2 cellular contexts compared by ENCODE assay signal in the genomic region with DNA sequence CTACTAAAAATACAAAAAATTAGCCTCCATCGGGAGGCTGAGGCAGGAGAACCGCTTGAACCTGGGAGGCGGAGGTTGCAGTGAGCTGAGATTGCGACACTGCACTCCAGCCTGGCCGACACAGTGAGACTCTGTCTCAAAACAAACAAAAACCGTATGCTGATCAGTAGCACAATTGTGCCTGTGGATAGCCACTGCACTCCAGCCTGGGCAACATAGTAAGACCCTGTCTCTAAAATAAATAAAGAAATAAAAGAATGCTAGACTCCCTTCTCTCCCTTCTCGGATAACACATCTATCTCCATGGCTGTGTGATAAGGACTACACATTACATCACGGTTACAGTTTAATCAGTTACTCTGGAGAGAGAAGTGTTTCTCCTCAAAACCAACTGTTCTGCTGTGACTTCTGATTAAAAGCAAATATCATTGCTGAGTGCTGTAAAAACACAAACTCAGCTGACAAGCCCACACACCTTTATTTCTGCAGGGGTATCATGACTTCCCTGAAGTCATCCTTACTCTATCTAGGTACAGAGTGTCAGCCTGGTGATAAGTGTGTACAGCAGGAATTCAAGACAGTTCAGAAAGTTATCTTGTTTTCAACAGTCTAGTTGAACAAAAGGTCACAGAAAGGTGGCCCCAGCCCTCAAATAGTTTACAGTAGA.
TF ChIP-seq lines count a peak whose summit lies in the region.

No MANE protein-coding gene starts in this region.

TF ChIP-seq in K562, 482 proteins besides CTCF, POLR2A, EP300 and RAD21 (continued from another document and continues in another):
- TF ChIP-seq, protein P1, sequence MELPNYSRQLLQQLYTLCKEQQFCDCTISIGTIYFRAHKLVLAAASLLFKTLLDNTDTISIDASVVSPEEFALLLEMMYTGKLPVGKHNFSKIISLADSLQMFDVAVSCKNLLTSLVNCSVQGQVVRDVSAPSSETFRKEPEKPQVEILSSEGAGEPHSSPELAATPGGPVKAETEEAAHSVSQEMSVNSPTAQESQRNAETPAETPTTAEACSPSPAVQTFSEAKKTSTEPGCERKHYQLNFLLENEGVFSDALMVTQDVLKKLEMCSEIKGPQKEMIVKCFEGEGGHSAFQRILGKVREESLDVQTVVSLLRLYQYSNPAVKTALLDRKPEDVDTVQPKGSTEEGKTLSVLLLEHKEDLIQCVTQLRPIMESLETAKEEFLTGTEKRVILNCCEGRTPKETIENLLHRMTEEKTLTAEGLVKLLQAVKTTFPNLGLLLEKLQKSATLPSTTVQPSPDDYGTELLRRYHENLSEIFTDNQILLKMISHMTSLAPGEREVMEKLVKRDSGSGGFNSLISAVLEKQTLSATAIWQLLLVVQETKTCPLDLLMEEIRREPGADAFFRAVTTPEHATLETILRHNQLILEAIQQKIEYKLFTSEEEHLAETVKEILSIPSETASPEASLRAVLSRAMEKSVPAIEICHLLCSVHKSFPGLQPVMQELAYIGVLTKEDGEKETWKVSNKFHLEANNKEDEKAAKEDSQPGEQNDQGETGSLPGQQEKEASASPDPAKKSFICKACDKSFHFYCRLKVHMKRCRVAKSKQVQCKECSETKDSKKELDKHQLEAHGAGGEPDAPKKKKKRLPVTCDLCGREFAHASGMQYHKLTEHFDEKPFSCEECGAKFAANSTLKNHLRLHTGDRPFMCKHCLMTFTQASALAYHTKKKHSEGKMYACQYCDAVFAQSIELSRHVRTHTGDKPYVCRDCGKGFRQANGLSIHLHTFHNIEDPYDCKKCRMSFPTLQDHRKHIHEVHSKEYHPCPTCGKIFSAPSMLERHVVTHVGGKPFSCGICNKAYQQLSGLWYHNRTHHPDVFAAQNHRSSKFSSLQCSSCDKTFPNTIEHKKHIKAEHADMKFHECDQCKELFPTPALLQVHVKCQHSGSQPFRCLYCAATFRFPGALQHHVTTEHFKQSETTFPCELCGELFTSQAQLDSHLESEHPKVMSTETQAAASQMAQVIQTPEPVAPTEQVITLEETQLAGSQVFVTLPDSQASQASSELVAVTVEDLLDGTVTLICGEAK (IDR thresholded peaks at IDR 0.05) = 0 out of 2 replicates have a peak, but pooled peaks have one; percentile 24
- TF ChIP-seq, protein P1 (CRISPR knock-in tag; IDR thresholded peaks at IDR 0.05) = no peak
- TF ChIP-seq MECOM (CRISPR knock-in tag; IDR thresholded peaks at IDR 0.05) (peak; percentile 51), MBD2 (IDR thresholded peaks at IDR 0.05; ENCODE audit: borderline replicate concordance, low read depth) (peak; percentile 52; the same call in 1 of the 2 replicates), ZNF584 (CRISPR knock-in tag; IDR thresholded peaks at IDR 0.05; ENCODE audit: low read depth) (no peak), MEF2A (IDR thresholded peaks at IDR 0.05; ENCODE audit: control insufficient read depth, low read depth, low read length) (no peak)
- TF ChIP-seq, protein P2, sequence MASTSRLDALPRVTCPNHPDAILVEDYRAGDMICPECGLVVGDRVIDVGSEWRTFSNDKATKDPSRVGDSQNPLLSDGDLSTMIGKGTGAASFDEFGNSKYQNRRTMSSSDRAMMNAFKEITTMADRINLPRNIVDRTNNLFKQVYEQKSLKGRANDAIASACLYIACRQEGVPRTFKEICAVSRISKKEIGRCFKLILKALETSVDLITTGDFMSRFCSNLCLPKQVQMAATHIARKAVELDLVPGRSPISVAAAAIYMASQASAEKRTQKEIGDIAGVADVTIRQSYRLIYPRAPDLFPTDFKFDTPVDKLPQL (IDR thresholded peaks at IDR 0.05; ENCODE audit: extremely low read depth, insufficient read length) = no peak
- TF ChIP-seq, protein P3, sequence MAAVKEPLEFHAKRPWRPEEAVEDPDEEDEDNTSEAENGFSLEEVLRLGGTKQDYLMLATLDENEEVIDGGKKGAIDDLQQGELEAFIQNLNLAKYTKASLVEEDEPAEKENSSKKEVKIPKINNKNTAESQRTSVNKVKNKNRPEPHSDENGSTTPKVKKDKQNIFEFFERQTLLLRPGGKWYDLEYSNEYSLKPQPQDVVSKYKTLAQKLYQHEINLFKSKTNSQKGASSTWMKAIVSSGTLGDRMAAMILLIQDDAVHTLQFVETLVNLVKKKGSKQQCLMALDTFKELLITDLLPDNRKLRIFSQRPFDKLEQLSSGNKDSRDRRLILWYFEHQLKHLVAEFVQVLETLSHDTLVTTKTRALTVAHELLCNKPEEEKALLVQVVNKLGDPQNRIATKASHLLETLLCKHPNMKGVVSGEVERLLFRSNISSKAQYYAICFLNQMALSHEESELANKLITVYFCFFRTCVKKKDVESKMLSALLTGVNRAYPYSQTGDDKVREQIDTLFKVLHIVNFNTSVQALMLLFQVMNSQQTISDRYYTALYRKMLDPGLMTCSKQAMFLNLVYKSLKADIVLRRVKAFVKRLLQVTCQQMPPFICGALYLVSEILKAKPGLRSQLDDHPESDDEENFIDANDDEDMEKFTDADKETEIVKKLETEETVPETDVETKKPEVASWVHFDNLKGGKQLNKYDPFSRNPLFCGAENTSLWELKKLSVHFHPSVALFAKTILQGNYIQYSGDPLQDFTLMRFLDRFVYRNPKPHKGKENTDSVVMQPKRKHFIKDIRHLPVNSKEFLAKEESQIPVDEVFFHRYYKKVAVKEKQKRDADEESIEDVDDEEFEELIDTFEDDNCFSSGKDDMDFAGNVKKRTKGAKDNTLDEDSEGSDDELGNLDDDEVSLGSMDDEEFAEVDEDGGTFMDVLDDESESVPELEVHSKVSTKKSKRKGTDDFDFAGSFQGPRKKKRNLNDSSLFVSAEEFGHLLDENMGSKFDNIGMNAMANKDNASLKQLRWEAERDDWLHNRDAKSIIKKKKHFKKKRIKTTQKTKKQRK (IDR thresholded peaks at IDR 0.05; ENCODE audit: borderline replicate concordance, low read depth, low read length) = no peak

TF ChIP-seq in HepG2, 621 proteins besides CTCF, POLR2A, EP300 and RAD21 (continued from another document and continues in another):
- TF ChIP-seq, protein P4, sequence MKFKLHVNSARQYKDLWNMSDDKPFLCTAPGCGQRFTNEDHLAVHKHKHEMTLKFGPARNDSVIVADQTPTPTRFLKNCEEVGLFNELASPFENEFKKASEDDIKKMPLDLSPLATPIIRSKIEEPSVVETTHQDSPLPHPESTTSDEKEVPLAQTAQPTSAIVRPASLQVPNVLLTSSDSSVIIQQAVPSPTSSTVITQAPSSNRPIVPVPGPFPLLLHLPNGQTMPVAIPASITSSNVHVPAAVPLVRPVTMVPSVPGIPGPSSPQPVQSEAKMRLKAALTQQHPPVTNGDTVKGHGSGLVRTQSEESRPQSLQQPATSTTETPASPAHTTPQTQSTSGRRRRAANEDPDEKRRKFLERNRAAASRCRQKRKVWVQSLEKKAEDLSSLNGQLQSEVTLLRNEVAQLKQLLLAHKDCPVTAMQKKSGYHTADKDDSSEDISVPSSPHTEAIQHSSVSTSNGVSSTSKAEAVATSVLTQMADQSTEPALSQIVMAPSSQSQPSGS (CRISPR knock-in tag; IDR thresholded peaks at IDR 0.05) = 0 out of 2 replicates have a peak, but pooled peaks have one; percentile 13
- TF ChIP-seq NFKBIZ (CRISPR knock-in tag; IDR thresholded peaks at IDR 0.05) = no peak
- no peak for TF ChIP-seq ZC3H13 (CRISPR knock-in tag; IDR thresholded peaks at IDR 0.05)
- no peak for TF ChIP-seq ZNF777 (CRISPR knock-in tag; IDR thresholded peaks at IDR 0.05)
- peak; percentile 7; the same call in 1 of the 2 replicates for TF ChIP-seq PPARG (CRISPR knock-in tag; conservative IDR thresholded peaks at IDR 0.05)
- 0 out of 2 replicates have a peak, but pooled peaks have one; percentile 23 for TF ChIP-seq BORCS8-MEF2B (CRISPR knock-in tag; IDR thresholded peaks at IDR 0.05)
- TF ChIP-seq, protein P5, sequence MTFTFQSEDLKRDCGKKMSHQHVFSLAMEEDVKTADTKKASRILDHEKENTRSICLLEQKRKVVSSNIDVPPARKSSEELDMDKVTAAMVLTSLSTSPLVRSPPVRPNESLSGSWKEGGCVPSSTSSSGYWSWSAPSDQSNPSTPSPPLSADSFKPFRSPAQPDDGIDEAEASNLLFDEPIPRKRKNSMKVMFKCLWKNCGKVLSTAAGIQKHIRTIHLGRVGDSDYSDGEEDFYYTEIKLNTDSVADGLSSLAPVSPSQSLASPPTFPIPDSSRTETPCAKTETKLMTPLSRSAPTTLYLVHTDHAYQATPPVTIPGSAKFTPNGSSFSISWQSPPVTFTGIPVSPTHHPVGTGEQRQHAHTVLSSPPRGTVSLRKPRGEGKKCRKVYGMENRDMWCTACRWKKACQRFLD (CRISPR knock-in tag; IDR thresholded peaks at IDR 0.05; ENCODE audit: borderline replicate concordance) = no peak
- TF ChIP-seq, protein P6, sequence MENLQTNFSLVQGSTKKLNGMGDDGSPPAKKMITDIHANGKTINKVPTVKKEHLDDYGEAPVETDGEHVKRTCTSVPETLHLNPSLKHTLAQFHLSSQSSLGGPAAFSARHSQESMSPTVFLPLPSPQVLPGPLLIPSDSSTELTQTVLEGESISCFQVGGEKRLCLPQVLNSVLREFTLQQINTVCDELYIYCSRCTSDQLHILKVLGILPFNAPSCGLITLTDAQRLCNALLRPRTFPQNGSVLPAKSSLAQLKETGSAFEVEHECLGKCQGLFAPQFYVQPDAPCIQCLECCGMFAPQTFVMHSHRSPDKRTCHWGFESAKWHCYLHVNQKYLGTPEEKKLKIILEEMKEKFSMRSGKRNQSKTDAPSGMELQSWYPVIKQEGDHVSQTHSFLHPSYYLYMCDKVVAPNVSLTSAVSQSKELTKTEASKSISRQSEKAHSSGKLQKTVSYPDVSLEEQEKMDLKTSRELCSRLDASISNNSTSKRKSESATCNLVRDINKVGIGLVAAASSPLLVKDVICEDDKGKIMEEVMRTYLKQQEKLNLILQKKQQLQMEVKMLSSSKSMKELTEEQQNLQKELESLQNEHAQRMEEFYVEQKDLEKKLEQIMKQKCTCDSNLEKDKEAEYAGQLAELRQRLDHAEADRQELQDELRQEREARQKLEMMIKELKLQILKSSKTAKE (CRISPR knock-in tag; IDR thresholded peaks at IDR 0.05; ENCODE audit: borderline replicate concordance) = 0 out of 2 replicates have a peak, but pooled peaks have one; percentile 55
- TF ChIP-seq, protein P7, sequence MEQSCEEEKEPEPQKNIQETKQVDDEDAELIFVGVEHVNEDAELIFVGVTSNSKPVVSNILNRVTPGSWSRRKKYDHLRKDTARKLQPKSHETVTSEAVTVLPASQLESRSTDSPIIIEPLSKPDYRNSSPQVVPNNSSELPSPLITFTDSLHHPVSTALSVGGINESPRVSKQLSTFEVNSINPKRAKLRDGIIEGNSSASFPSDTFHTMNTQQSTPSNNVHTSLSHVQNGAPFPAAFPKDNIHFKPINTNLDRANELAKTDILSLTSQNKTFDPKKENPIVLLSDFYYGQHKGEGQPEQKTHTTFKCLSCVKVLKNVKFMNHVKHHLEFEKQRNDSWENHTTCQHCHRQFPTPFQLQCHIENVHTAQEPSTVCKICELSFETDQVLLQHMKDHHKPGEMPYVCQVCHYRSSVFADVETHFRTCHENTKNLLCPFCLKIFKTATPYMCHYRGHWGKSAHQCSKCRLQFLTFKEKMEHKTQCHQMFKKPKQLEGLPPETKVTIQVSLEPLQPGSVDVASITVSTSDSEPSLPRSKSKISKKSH (CRISPR knock-in tag; IDR thresholded peaks at IDR 0.05; ENCODE audit: borderline replicate concordance) = no peak
- no peak for TF ChIP-seq CHCHD3 (CRISPR knock-in tag; IDR thresholded peaks at IDR 0.05)
- peak; percentile 44; the same call in 1 of the 2 replicates for TF ChIP-seq ZNF331 (CRISPR knock-in tag; IDR thresholded peaks at IDR 0.05)
- TF ChIP-seq PHF5A (CRISPR knock-in tag; IDR thresholded peaks at IDR 0.05; ENCODE audit: low read depth, unreplicated experiment) = no peak
- TF ChIP-seq, protein P8, sequence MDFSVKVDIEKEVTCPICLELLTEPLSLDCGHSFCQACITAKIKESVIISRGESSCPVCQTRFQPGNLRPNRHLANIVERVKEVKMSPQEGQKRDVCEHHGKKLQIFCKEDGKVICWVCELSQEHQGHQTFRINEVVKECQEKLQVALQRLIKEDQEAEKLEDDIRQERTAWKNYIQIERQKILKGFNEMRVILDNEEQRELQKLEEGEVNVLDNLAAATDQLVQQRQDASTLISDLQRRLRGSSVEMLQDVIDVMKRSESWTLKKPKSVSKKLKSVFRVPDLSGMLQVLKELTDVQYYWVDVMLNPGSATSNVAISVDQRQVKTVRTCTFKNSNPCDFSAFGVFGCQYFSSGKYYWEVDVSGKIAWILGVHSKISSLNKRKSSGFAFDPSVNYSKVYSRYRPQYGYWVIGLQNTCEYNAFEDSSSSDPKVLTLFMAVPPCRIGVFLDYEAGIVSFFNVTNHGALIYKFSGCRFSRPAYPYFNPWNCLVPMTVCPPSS (IDR thresholded peaks at IDR 0.05) = no peak
- TF ChIP-seq SALL1 (CRISPR knock-in tag; IDR thresholded peaks at IDR 0.05) = peak; percentile 51; the same call in 1 of the 2 replicates
